1 cellular context compared by ENCODE assay signal in the genomic region with DNA sequence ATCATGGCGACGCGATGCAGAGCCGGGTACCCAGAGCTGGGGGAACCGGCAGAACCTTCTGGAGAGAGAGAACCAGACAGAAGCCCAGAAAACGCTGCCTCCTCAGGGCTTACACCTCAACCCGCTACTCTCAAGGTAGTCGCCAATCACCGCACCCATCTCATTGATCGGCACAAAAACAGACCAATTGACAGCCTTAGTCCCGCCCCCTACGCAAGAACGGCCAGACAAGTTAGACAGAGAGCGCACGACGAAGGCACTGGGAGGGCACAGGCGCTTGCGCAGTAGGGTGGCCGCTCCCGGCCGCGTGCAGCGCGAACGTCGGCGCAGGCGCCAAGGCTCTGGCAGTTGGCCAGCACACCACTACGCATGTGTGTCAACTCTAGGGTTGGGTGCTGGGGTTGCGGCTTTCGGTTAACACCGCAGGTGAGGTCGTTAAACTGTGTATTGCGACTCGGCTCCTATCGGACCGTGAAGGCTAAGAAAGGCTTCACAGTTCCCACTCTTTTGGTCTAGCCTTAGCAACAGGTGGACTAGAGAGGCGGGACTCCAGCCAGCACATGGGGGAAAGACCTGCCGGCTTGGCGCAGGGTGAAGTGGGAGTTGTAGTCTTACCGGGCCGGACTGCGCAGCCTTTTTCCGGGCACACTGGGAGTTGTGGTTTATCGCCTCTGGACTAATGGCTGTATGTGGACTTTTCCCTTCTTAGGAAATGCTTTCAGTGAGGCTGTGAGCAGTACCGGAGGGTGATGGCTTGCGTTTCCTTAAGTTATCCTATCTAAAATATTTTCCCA.
A peak's percentile ranks its signal among the peaks of the same experiment; 100 is the strongest.
TF ChIP-seq lines count a peak whose summit lies in the region.

A gene (minus strand): TSS at position 113 of the 794 bp plus-strand sequence. CDS start 108 bp downstream, at position 5.
A gene (plus strand): TSS at position 347 of the 794 bp plus-strand sequence. CDS start 1,232 bp downstream, outside the sequence.

TF ChIP-seq in HepG2, 621 proteins besides CTCF, POLR2A, EP300 and RAD21 (continued from another document):
- TF ChIP-seq, protein P1, sequence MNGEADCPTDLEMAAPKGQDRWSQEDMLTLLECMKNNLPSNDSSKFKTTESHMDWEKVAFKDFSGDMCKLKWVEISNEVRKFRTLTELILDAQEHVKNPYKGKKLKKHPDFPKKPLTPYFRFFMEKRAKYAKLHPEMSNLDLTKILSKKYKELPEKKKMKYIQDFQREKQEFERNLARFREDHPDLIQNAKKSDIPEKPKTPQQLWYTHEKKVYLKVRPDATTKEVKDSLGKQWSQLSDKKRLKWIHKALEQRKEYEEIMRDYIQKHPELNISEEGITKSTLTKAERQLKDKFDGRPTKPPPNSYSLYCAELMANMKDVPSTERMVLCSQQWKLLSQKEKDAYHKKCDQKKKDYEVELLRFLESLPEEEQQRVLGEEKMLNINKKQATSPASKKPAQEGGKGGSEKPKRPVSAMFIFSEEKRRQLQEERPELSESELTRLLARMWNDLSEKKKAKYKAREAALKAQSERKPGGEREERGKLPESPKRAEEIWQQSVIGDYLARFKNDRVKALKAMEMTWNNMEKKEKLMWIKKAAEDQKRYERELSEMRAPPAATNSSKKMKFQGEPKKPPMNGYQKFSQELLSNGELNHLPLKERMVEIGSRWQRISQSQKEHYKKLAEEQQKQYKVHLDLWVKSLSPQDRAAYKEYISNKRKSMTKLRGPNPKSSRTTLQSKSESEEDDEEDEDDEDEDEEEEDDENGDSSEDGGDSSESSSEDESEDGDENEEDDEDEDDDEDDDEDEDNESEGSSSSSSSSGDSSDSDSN (CRISPR knock-in tag; IDR thresholded peaks at IDR 0.05): peak; percentile 41
- TF ChIP-seq, protein P2, sequence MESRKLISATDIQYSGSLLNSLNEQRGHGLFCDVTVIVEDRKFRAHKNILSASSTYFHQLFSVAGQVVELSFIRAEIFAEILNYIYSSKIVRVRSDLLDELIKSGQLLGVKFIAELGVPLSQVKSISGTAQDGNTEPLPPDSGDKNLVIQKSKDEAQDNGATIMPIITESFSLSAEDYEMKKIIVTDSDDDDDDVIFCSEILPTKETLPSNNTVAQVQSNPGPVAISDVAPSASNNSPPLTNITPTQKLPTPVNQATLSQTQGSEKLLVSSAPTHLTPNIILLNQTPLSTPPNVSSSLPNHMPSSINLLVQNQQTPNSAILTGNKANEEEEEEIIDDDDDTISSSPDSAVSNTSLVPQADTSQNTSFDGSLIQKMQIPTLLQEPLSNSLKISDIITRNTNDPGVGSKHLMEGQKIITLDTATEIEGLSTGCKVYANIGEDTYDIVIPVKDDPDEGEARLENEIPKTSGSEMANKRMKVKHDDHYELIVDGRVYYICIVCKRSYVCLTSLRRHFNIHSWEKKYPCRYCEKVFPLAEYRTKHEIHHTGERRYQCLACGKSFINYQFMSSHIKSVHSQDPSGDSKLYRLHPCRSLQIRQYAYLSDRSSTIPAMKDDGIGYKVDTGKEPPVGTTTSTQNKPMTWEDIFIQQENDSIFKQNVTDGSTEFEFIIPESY (CRISPR knock-in tag; IDR thresholded peaks at IDR 0.05): no peak
- TF ChIP-seq KLF12 (CRISPR knock-in tag; IDR thresholded peaks at IDR 0.05; ENCODE audit: borderline replicate concordance): no peak
